ENCODE assay signal across 8 cellular contexts in genomic region chr1:109910123-109910962, GRCh38. TPM values are rescaled to one million over a fixed set of nuclear protein-coding genes. Genes with fewer than 3 reads are reported as not detected.
DNase-seq lines count a peak whose midpoint lies in the region; ATAC-seq, FAIRE-seq and TF ChIP-seq lines count a peak whose summit lies in the region.

CSF1 (plus strand) TSS chr1:109910849; CDS start chr1:109911024, 175 bp downstream.

- H3K36me3 ChIP-seq in BE2C (0 out of 2 replicates have a peak, but pooled peaks cover 3% of the 10 kb centered on the region), gastroesophageal sphincter (peaks cover 0 to 11% of the 10 kb centered on the region in 2 donors), neuron (ENCODE audit: insufficient read depth, low read length) (peaks cover 10% of the 10 kb centered on the region)

- H3K27me3 ChIP-seq in BE2C (no peaks in the 10 kb centered on the region), gastroesophageal sphincter (no peaks in the 10 kb centered on the region), neuron (ENCODE audit: insufficient read depth, low read length) (no peaks in the 10 kb centered on the region)

- 9% methylated on average over 6 of the region's 45 CpGs; no CpG with 5 or more reads in 1 of the 2 donors for WGBS in gastroesophageal sphincter (ENCODE audit: low coverage in 1 of 2), 2 donors

- H3K4me1 ChIP-seq in BE2C (peaks cover 12% of the 10 kb centered on the region), gastroesophageal sphincter (peaks cover 0 to 72% (median 18%) of the 10 kb centered on the region in 3 donors), neuron (ENCODE audit: insufficient read depth, low read length) (peaks cover 26% of the 10 kb centered on the region)

- H3K27ac ChIP-seq in gastroesophageal sphincter = peak within 1 kb of the TSS; percentile 64 to 92 (median 90)

- H3K9me3 ChIP-seq in BE2C = no peaks in the 10 kb centered on the region
- H3K9me3 ChIP-seq in gastroesophageal sphincter = no peaks in the 10 kb centered on the region
- no peaks in the 10 kb centered on the region for H3K9me3 ChIP-seq in neuron (ENCODE audit: low read length)

- TF ChIP-seq POLR2A in H54 (IDR thresholded peaks at IDR 0.05; ENCODE audit: low read depth, low read length) (no peak; the same call in none of the 2 replicates), gastroesophageal sphincter (IDR thresholded peaks at IDR 0.05) (peak; percentile 79 to 87)

- TF ChIP-seq CTCF in BE2C (IDR thresholded peaks at IDR 0.05; ENCODE audit: low read depth, low read length) = no peak
- TF ChIP-seq CTCF in gastroesophageal sphincter (IDR thresholded peaks at IDR 0.05) = peak in 1 of 4 experiments; percentile 26
- TF ChIP-seq CTCF in subcutaneous adipose tissue (IDR thresholded peaks at IDR 0.05; ENCODE audit: low read depth) = no peak

- H3K4me3 ChIP-seq in BE2C (ENCODE audit: low read depth, low read length) (peak within 1 kb of the TSS; percentile 77), gastroesophageal sphincter (peak within 1 kb of the TSS; percentile 87 to 97), neuron (ENCODE audit: low read length) (peak within 1 kb of the TSS; percentile 77)

- peak; percentile 79 for ATAC-seq in gastroesophageal sphincter

- no peak for FAIRE-seq in H54 (lab: Jason Lieb, UNC)

- no peak for TF ChIP-seq EP300 in gastroesophageal sphincter (IDR thresholded peaks at IDR 0.05)

- DNase-seq in BE2C = peak; percentile 73
- peak; percentile 70 for DNase-seq in H54 (ENCODE audit: insufficient read length, low spot score)
- DNase-seq in SK-N-DZ (ENCODE audit: low spot score) = peak; percentile 22
- peak; percentile 55 for DNase-seq in activated naive CD4-positive, alpha-beta T cell treated with anti-CD3 and anti-CD28 coated beads, Interleukin-2, amount 50 U/mL, for 16 hours
- DNase-seq in NCI-H510A treated with DMSO at 0.1 percent for 48 hours (lab: John Stamatoyannopoulos, UW) = no peak

- H2AFZ ChIP-seq in neuron (ENCODE audit: low read depth, low read length) = peak within 1 kb of the TSS; percentile 59

RNA-seq across cellular contexts. Expression of gene CSF1, which starts in this region (rescaled TPM):
- polyA plus RNA-seq in BE2C (2012; ENCODE audit: insufficient read depth, insufficient read length, low read depth) = 9.1 TPM
- polyA plus RNA-seq in SK-N-DZ (2014; cell fraction: cytosol; rRNA removed) = 1.3 and 1.4 TPM in 2 replicates
- 0.47 and 0.89 TPM in 2 replicates for polyA plus RNA-seq in SK-N-DZ (2014; cell fraction: nucleus; rRNA removed)
- total RNA-seq in gastroesophageal sphincter (10 to 100 TPM; 29.6 to 50.8 (median 45.9) TPM), subcutaneous adipose tissue (100 to 1,000 TPM in 3 of 4 donors, 10 to 100 TPM in 1; 70.3 to 116 (median 106) TPM)
